Comparison of ENCODE assay signal across 8 cellular contexts in the genomic region with DNA sequence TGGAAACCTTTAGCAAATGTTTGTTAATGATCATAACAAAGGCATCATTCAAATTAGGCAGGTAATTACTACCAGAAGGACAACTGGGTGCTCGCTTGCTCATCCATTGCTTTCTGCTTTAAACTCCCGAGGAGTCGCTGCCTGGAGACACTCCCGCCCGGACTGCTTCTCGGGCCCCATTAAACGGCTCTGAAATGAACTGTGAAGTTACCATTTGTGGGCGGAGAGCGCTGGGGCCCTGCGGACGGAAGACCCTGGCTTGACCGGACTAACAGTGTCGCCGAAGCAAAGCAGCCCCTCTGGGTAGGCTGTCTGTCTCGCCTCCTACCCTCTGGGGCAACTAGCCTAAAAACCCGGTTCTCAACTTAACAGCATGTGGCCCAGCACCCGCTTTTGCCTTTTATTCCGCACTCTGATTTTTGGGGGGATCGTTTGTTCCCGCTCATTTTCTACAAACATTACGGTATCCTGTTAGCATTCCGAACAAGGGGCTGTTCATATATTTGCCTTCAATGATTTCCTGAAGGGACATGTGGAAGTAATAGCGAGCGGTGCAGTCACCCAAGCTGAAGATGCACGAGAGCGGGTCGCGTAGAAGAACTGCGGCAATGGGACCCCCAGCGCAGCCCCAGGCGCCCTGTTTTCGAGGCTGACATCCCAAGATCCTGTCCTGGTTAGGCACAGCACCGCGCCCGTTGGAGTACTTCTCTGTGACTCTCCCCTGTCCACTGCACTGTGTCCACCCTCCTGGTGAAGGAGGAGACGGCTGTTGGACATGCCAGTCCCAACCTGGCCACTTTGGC. TPM values are rescaled to one million over a fixed set of nuclear protein-coding genes. Genes with fewer than 3 reads are reported as not detected.
A peak's percentile ranks its signal among the peaks of the same experiment; 100 is the strongest.
DNase-seq lines count a peak whose midpoint lies in the region; ATAC-seq, FAIRE-seq and TF ChIP-seq lines count a peak whose summit lies in the region.

No MANE protein-coding gene starts in this region.

- H3K27me3 ChIP-seq in ascending aorta (no peaks in the 10 kb centered on the region), iPS-15b (ENCODE audit: control insufficient read depth, insufficient read depth, low read length) (peaks cover 96% of the 10 kb centered on the region), spleen (replicated peaks in 1 of 7) (peaks cover 3 to 98% (median 78%) of the 10 kb centered on the region in 7 donors)

- no peak overlapping the region for H3K9ac ChIP-seq in iPS-15b (ENCODE audit: low read depth, low read length)

- H3K4me1 ChIP-seq in ascending aorta (peaks cover 7 to 12% of the 10 kb centered on the region in 2 donors), iPS-15b (ENCODE audit: control insufficient read depth, insufficient read depth, low read length) (peaks cover 9% of the 10 kb centered on the region), spleen (peaks cover 22 to 77% (median 56%) of the 10 kb centered on the region in 6 donors)

- WGBS in spleen, 5 donors, result 2 to 3% (median 3%) methylated on average over 32 to 36 of the region's 36 CpGs

- peak overlapping the region; percentile 71 to 81 for H3K4me3 ChIP-seq in ascending aorta
- peak overlapping the region; percentile 85 for H3K4me3 ChIP-seq in iPS-15b (ENCODE audit: low read depth, low read length)
- H3K4me3 ChIP-seq in spleen, result peak overlapping the region in 7 of 8 donors; percentile 22 to 81 (median 32)

- peak; percentile 59 for DNase-seq in GM03348 (ENCODE audit: low spot score)
- DNase-seq in HuH-7.5 (ENCODE audit: low spot score), result peak; percentile 59
- peak in 1 of 2 donors; percentile 73 for DNase-seq in ascending aorta (ENCODE audit: low spot score in 2 of 2)
- DNase-seq in spleen, result no peak
- no peak for DNase-seq in NCI-H82 (lab: John Stamatoyannopoulos, UW)
- no peak for DNase-seq in GM12891 (ENCODE audit: insufficient read length, low spot score)

- H3K9me3 ChIP-seq in ascending aorta (no peaks in the 10 kb centered on the region), iPS-15b (ENCODE audit: control insufficient read depth, insufficient read depth, low read length) (no peaks in the 10 kb centered on the region), spleen (no peaks in the 10 kb centered on the region)

- no peak for ATAC-seq in activated CD4-positive, CD25-positive, alpha-beta regulatory T cell treated with anti-CD3 and anti-CD28 coated beads, Interleukin-2, amount 50 U/mL, for 24 hours

- FAIRE-seq in GM12891 (lab: Jason Lieb, UNC), result no peak

- TF ChIP-seq CTCF in ascending aorta (IDR thresholded peaks at IDR 0.05) (no peak), spleen (IDR thresholded peaks at IDR 0.05 in 8 of 11, conservative IDR thresholded peaks at IDR 0.05 in 3 of 11) (no peak)

- TF ChIP-seq POLR2A in spleen (IDR thresholded peaks at IDR 0.05), result no peak
- TF ChIP-seq POLR2A in GM12891 (IDR thresholded peaks at IDR 0.05; ENCODE audit: low read depth, low read length), result no peak

- H3K36me3 ChIP-seq in ascending aorta (no peaks in the 10 kb centered on the region), iPS-15b (ENCODE audit: control insufficient read depth, insufficient read depth, low read length) (no peaks in the 10 kb centered on the region), spleen (no peaks in the 10 kb centered on the region)

- H3K27ac ChIP-seq in ascending aorta, result peak overlapping the region; percentile 87 to 93
- H3K27ac ChIP-seq in spleen, result peak overlapping the region in 7 of 8 donors; percentile 47 to 80 (median 69)

- intact Hi-C loops in ascending aorta (cut with DNase I), result loop anchor here (2.0 to 5.0 kb wide), 5 partner anchors 135 to 1213 kb away; partner anchors contain the start of gene CHIC2
- intact Hi-C loops in spleen (cut with DNase I; ENCODE audit: low total_unique reads), result no loop called here

TF ChIP-seq in GM12891, 5 proteins besides CTCF, POLR2A, EP300 and RAD21:
- TF ChIP-seq SPI1 (IDR thresholded peaks at IDR 0.05; ENCODE audit: low read depth, low read length) (no peak), POU2F2 (IDR thresholded peaks at IDR 0.05; ENCODE audit: low read depth, low read length) (no peak), TAF1 (IDR thresholded peaks at IDR 0.05; ENCODE audit: low read depth, low read length) (no peak), POLR2AphosphoS5 (IDR thresholded peaks at IDR 0.05; ENCODE audit: low read depth, low read length) (no peak), PAX5 (IDR thresholded peaks at IDR 0.05; ENCODE audit: insufficient read depth, low read length, severe bottlenecking) (no peak)
TF ChIP-seq in GM12891: peak in this region for 0.

RNA-seq across cellular contexts. Expression of gene PDGFRA, which starts 1.6 kb away (rescaled TPM):
- total RNA-seq in ascending aorta (58.3 TPM), spleen (100 to 1,000 TPM in 5 of 7 donors, 10 to 100 TPM in 2; 49.3 to 399 (median 294) TPM)
- polyA plus RNA-seq in spleen, result 10 to 100 TPM; 11.1 to 22.7 (median 18.4) TPM
- polyA plus RNA-seq in GM12891 (2012; ENCODE audit: low read depth, missing spikeins), result 0.27 TPM

Comparison
In these comparisons a context has a peak if more than half of its experiments do, and no peak if none do; other contexts are left out.
1. DNase-seq: peak in GM03348 (single experiment) and HuH-7.5 (single experiment); none in spleen (single experiment), NCI-H82 (single experiment) and GM12891 (single experiment).
2. H3K4me3 ChIP-seq: peak in every context shown above with its lines; median percentile 85 in iPS-15b; 76 in ascending aorta; 32 in spleen.